In the genomic region with DNA sequence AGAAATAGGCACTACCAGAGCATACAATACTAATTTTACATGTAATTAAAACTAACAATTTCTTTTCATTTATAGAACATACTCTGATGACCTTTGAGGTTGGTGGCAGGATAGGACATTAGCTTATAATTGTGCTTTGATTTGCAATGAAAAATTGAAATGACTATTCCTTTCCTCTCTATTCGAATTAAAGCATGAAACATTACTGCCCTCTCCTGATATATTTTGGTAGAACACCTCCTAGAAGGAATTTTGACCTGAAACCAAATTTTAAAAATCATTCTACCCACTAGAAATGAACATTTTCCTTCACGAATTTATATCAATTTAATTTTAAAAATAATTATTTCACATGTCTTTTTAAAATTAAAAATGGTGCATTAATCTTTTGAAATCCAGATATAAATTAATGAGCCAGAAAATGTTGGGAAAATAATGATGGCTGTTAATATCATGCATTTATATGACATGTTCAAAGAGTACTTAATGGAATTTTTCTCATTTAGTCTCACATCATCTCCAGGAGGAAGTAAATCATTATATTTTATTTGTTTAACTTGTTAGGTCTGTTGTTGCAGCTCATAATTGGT, we compare ENCODE assay signal across 8 cellular contexts.
A peak's percentile ranks its signal among the peaks of the same experiment; 100 is the strongest.
DNase-seq lines count a peak whose midpoint lies in the region; ATAC-seq and TF ChIP-seq lines count a peak whose summit lies in the region.

No MANE protein-coding gene starts in this region.

- H3K4me1 ChIP-seq in fibroblast of lung (ENCODE audit: control insufficient read depth, extremely low read depth, insufficient read depth, low read length), result no peaks in the 10 kb centered on the region
- H3K4me1 ChIP-seq in smooth muscle cell (ENCODE audit: low read depth), result peaks cover 5% of the 10 kb centered on the region

- H3K27me3 ChIP-seq in fibroblast of lung (ENCODE audit: control insufficient read depth, insufficient read depth, low read length), result no peaks in the 10 kb centered on the region
- peaks cover 10% of the 10 kb centered on the region for H3K27me3 ChIP-seq in smooth muscle cell (ENCODE audit: low read depth)

- H3K27ac Mint-ChIP-seq in effector memory CD8-positive, alpha-beta T cell, result no peak overlapping the region

- no peaks in the 10 kb centered on the region for H3K27me3 Mint-ChIP-seq in effector memory CD8-positive, alpha-beta T cell

- ATAC-seq in effector memory CD8-positive, alpha-beta T cell (replicated peaks), result no peak

- no peak overlapping the region for H2AFZ ChIP-seq in fibroblast of lung (ENCODE audit: low read length)
- no peak overlapping the region for H2AFZ ChIP-seq in smooth muscle cell (ENCODE audit: low read depth)

- no peaks in the 10 kb centered on the region for H4K20me1 ChIP-seq in fibroblast of lung (ENCODE audit: control insufficient read depth, extremely low read depth, insufficient read depth, low read length)
- no peaks in the 10 kb centered on the region for H4K20me1 ChIP-seq in smooth muscle cell (ENCODE audit: low read depth)

- 5% methylated on average over 2 of the region's 2 CpGs for WGBS in smooth muscle cell (ENCODE audit: low lambda C conversion rate)

- H3K79me2 ChIP-seq in fibroblast of lung (ENCODE audit: control insufficient read depth, insufficient read depth, low read length) (no peaks in the 10 kb centered on the region), smooth muscle cell (ENCODE audit: low read depth) (no peaks in the 10 kb centered on the region)

- H3K9me3 Mint-ChIP-seq in effector memory CD8-positive, alpha-beta T cell, result peaks cover 9 to 15% of the 10 kb centered on the region in 2 donors

- peak; percentile 8 for DNase-seq in NCI-H2196 (lab: John Stamatoyannopoulos, UW; ENCODE audit: unreplicated experiment)
- DNase-seq in NCI-H2196 treated with DMSO at 0.1 percent for 48 hours (lab: John Stamatoyannopoulos, UW; ENCODE audit: unreplicated experiment), result no peak
- peak; percentile 49 for DNase-seq in NCI-H748 (lab: John Stamatoyannopoulos, UW; ENCODE audit: unreplicated experiment)
- peak; percentile 9 to 47 for DNase-seq in fibroblast of lung (ENCODE audit: low read depth in 2 of 2)
- DNase-seq in smooth muscle cell (lab: John Stamatoyannopoulos, UW; ENCODE audit: unreplicated experiment), result no peak
- DNase-seq in stimulated activated CD4-positive, alpha-beta T cell treated with anti-CD3 and anti-CD28 coated beads, Interleukin-12 subunit alpha, Interleukin-12 subunit beta, amount 100 ng/mL, for 4 hours, result no peak
- no peak for DNase-seq in activated gamma-delta T cell (lab: John Stamatoyannopoulos, UW)
- no peak for DNase-seq in effector memory CD8-positive, alpha-beta T cell

- H3K9me3 ChIP-seq in fibroblast of lung (ENCODE audit: control insufficient read depth, insufficient read depth, low read depth, low read length) (no peaks in the 10 kb centered on the region), smooth muscle cell (replicated peaks; ENCODE audit: low read depth) (no peaks in the 10 kb centered on the region)

- H3K36me3 Mint-ChIP-seq in effector memory CD8-positive, alpha-beta T cell (ENCODE audit: insufficient read depth), result no peaks in the 10 kb centered on the region

- H3K9ac ChIP-seq in fibroblast of lung (ENCODE audit: insufficient read depth, low read length) (no peak overlapping the region), smooth muscle cell (ENCODE audit: low read depth) (no peak overlapping the region)

- H3F3A ChIP-seq in smooth muscle cell (ENCODE audit: low read depth), result no peaks in the 10 kb centered on the region

- TF ChIP-seq CTCF in fibroblast of lung (conservative IDR thresholded peaks at IDR 0.05 in 1 of 2, IDR thresholded peaks at IDR 0.05 in 1 of 2; ENCODE audit: low read depth in 1 of 2, low read length in 2 of 2) (peak in 1 of 2 donors; percentile 49), smooth muscle cell (IDR thresholded peaks at IDR 0.05; ENCODE audit: borderline replicate concordance, insufficient read depth, poor library complexity, severe bottlenecking) (peak; percentile 67)

- H3K4me3 ChIP-seq in fibroblast of lung (replicated peaks in 1 of 4; ENCODE audit: control extremely low read depth in 1 of 4, insufficient read depth in 1 of 4, low read depth in 3 of 4, low read length in 4 of 4), result no peak overlapping the region
- no peak overlapping the region for H3K4me3 ChIP-seq in smooth muscle cell

- no peak overlapping the region for H3K4me3 Mint-ChIP-seq in effector memory CD8-positive, alpha-beta T cell

- no peaks in the 10 kb centered on the region for H3K4me1 Mint-ChIP-seq in effector memory CD8-positive, alpha-beta T cell (ENCODE audit: low read depth in 2 of 2)

- H3K4me2 ChIP-seq in fibroblast of lung (ENCODE audit: extremely low read depth, insufficient read depth, low read length) (no peak overlapping the region), smooth muscle cell (no peak overlapping the region)

- no peaks in the 10 kb centered on the region for H3K36me3 ChIP-seq in fibroblast of lung (ENCODE audit: control insufficient read depth, insufficient read depth, low read length)
- no peaks in the 10 kb centered on the region for H3K36me3 ChIP-seq in smooth muscle cell (ENCODE audit: low read depth)

- H3K27ac ChIP-seq in fibroblast of lung (ENCODE audit: insufficient read depth, low read length), result no peak overlapping the region
- H3K27ac ChIP-seq in smooth muscle cell (ENCODE audit: low read depth), result no peak overlapping the region

Comparison
In these comparisons a context has a peak if more than half of its experiments do, and no peak if none do; other contexts are left out.
1. DNase-seq: peak in NCI-H2196 (single experiment), NCI-H748 (single experiment) and fibroblast of lung (2 of 2); none in NCI-H2196 treated with DMSO at 0.1 percent for 48 hours (single experiment), smooth muscle cell (single experiment), stimulated activated CD4-positive, alpha-beta T cell treated with anti-CD3 and anti-CD28 coated beads, Interleukin-12 subunit alpha, Interleukin-12 subunit beta, amount 100 ng/mL, for 4 hours (single experiment), activated gamma-delta T cell (single experiment) and effector memory CD8-positive, alpha-beta T cell (0 of 3).